14 cellular contexts compared by ENCODE assay signal in the genomic region with DNA sequence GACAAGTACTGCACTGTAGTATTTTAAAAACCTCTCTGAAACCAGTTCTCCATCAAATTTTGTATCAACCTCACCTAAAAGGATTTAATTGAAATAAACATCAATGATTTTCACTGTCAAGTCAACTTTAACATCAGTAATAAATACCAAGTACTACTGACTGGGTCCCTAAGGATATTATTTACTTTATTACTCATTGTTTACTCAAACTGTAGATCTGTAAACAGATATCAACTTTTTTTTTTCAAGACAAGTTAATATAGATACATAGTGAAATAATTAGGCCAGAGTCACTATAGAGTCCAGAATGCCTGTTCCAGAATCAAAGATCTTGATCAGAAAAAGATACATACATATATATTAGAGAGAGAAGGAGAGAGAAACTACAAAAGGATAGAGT. TPM values are rescaled to one million over a fixed set of nuclear protein-coding genes. Genes with fewer than 3 reads are reported as not detected.
DNase-seq lines count a peak whose midpoint lies in the region; ATAC-seq and TF ChIP-seq lines count a peak whose summit lies in the region.
"Had no signal": no experiment of that assay in that cellular context is flagged by ENCODE, and none has a peak within 500 bp of the region (broad histone marks: within the 10 kb centered on the region; RNA-seq: fewer than 3 reads in every experiment).

No MANE protein-coding gene starts in this region.

- peak overlapping the region; percentile 85 to 97 (median 91) for H3K4me3 Mint-ChIP-seq in CD4-positive, CD25-positive, alpha-beta regulatory T cell
- H3K4me3 Mint-ChIP-seq in GM23338, result peak overlapping the region; percentile 90; the same call in 2 of the 3 replicates
- H3K4me3 Mint-ChIP-seq in activated naive CD8-positive, alpha-beta T cell treated with anti-CD3 and anti-CD28 coated beads, Interleukin-2, amount 10 ng/mL, durations not matched to agents 7 days and 5 days, result peak overlapping the region; percentile 90
- peak overlapping the region; percentile 92 for H3K4me3 Mint-ChIP-seq in natural killer cell

- ATAC-seq in CD4-positive, CD25-positive, alpha-beta regulatory T cell (ENCODE audit: low read depth in 2 of 2), result no peak
- no peak for ATAC-seq in GM23338
- ATAC-seq in activated naive CD8-positive, alpha-beta T cell treated with anti-CD3 and anti-CD28 coated beads, Interleukin-2, amount 10 ng/mL, durations not matched to agents 7 days and 5 days (ENCODE audit: low read depth), result no peak
- ATAC-seq in natural killer cell, result no peak
- no peak for ATAC-seq in HG02973 (IDR thresholded peaks at IDR 0.05; ENCODE audit: unreplicated experiment)
- ATAC-seq: heart left ventricle, lower lobe of right lung, right cardiac atrium had no signal

- no peaks in the 10 kb centered on the region for H3K36me3 ChIP-seq in CD4-positive, CD25-positive, alpha-beta regulatory T cell (ENCODE audit: control insufficient read depth, insufficient read depth, low read length)
- no peaks in the 10 kb centered on the region for H3K36me3 ChIP-seq in GM23338 (ENCODE audit: insufficient read depth)
- H3K36me3 ChIP-seq: heart left ventricle, lower lobe of right lung had no signal

- peaks cover 0 to 4% (median 0%) of the 10 kb centered on the region in 7 donors for H3K9me3 Mint-ChIP-seq in CD4-positive, CD25-positive, alpha-beta regulatory T cell
- H3K9me3 Mint-ChIP-seq in GM23338, result peaks cover 14% of the 10 kb centered on the region
- H3K9me3 Mint-ChIP-seq in activated naive CD8-positive, alpha-beta T cell treated with anti-CD3 and anti-CD28 coated beads, Interleukin-2, amount 10 ng/mL, durations not matched to agents 7 days and 5 days, result peaks cover 6% of the 10 kb centered on the region
- H3K9me3 Mint-ChIP-seq in natural killer cell, result no peaks in the 10 kb centered on the region

- intact Hi-C loops in natural killer cell (cut with micrococcal nuclease), result no loop called here
- intact Hi-C loops in lower leg skin (cut with DNase I; ENCODE audit: low total_unique reads), result no loop called here

- no peak overlapping the region for H2AFZ ChIP-seq in GM23338

- H3K36me3 Mint-ChIP-seq in CD4-positive, CD25-positive, alpha-beta regulatory T cell, result no peaks in the 10 kb centered on the region
- H3K36me3 Mint-ChIP-seq in GM23338 (ENCODE audit: low read depth) (peaks cover 3% of the 10 kb centered on the region), natural killer cell (no peaks in the 10 kb centered on the region)
- H3K36me3 Mint-ChIP-seq in activated naive CD8-positive, alpha-beta T cell treated with anti-CD3 and anti-CD28 coated beads, Interleukin-2, amount 10 ng/mL, durations not matched to agents 7 days and 5 days, result peaks cover 2% of the 10 kb centered on the region

- peaks cover 17 to 36% (median 23%) of the 10 kb centered on the region in 4 donors for H3K4me1 Mint-ChIP-seq in CD4-positive, CD25-positive, alpha-beta regulatory T cell
- peaks cover 8% of the 10 kb centered on the region for H3K4me1 Mint-ChIP-seq in GM23338
- peaks cover 20% of the 10 kb centered on the region for H3K4me1 Mint-ChIP-seq in activated naive CD8-positive, alpha-beta T cell treated with anti-CD3 and anti-CD28 coated beads, Interleukin-2, amount 10 ng/mL, durations not matched to agents 7 days and 5 days
- H3K4me1 Mint-ChIP-seq in natural killer cell, result peaks cover 18% of the 10 kb centered on the region in 2 donors

- TF ChIP-seq POLR2A in lower leg skin (IDR thresholded peaks at IDR 0.05), result no peak

- peak overlapping the region in 1 of 3 donors; percentile 91 for H3K27ac Mint-ChIP-seq in CD4-positive, CD25-positive, alpha-beta regulatory T cell
- no peak overlapping the region for H3K27ac Mint-ChIP-seq in GM23338
- no peak overlapping the region for H3K27ac Mint-ChIP-seq in activated naive CD8-positive, alpha-beta T cell treated with anti-CD3 and anti-CD28 coated beads, Interleukin-2, amount 10 ng/mL, durations not matched to agents 7 days and 5 days
- peak overlapping the region; percentile 87 to 89 for H3K27ac Mint-ChIP-seq in natural killer cell

- no peak overlapping the region for H3K4me3 ChIP-seq in CD4-positive, CD25-positive, alpha-beta regulatory T cell (ENCODE audit: low read depth, low read length)
- H3K4me3 ChIP-seq in GM23338, result no peak overlapping the region
- H3K4me3 ChIP-seq in lower leg skin (ENCODE audit: low read depth, poor library complexity, severe bottlenecking), result no peak overlapping the region

- no peaks in the 10 kb centered on the region for H3K9me2 ChIP-seq in GM23338 (ENCODE audit: insufficient read depth)

- H3K27me3 Mint-ChIP-seq in CD4-positive, CD25-positive, alpha-beta regulatory T cell, result peaks cover 7% of the 10 kb centered on the region
- H3K27me3 Mint-ChIP-seq in GM23338 (ENCODE audit: insufficient read depth, low read depth, poor library complexity), result peaks cover 6% of the 10 kb centered on the region
- H3K27me3 Mint-ChIP-seq in activated naive CD8-positive, alpha-beta T cell treated with anti-CD3 and anti-CD28 coated beads, Interleukin-2, amount 10 ng/mL, durations not matched to agents 7 days and 5 days, result peaks cover 2% of the 10 kb centered on the region
- H3K27me3 Mint-ChIP-seq in natural killer cell (ENCODE audit: low read depth in 2 of 2), result peaks cover 2 to 7% of the 10 kb centered on the region in 2 donors

- no peak overlapping the region for H3K4me2 ChIP-seq in GM23338

- TF ChIP-seq CTCF in GM23338 (conservative IDR thresholded peaks at IDR 0.05; ENCODE audit: low read depth in 2 of 2) (no peak), natural killer cell (IDR thresholded peaks at IDR 0.05) (no peak), lower leg skin (IDR thresholded peaks at IDR 0.05) (no peak)

- no peaks in the 10 kb centered on the region for H3K79me2 ChIP-seq in GM23338 (replicated peaks; ENCODE audit: insufficient read depth)

- H4K20me1 ChIP-seq in GM23338 (replicated peaks; ENCODE audit: insufficient read depth), result no peaks in the 10 kb centered on the region

- H3K27me3 ChIP-seq in CD4-positive, CD25-positive, alpha-beta regulatory T cell (ENCODE audit: control insufficient read depth, insufficient read depth, low read length), result no peaks in the 10 kb centered on the region
- peaks cover 9% of the 10 kb centered on the region; the same call in 1 of the 2 replicates for H3K27me3 ChIP-seq in GM23338 (ENCODE audit: insufficient read depth)
- H3K27me3 ChIP-seq: heart left ventricle had no signal

- POLR2A ChIA-PET in activated naive CD8-positive, alpha-beta T cell treated with anti-CD3 and anti-CD28 coated beads, Interleukin-2, amount 10 ng/mL, durations not matched to agents 7 days and 5 days (lab: Charles Lee), result interaction anchor here (0.7 to 2.5 kb wide), 4 partner anchors 12 to 126 kb away, joined by 3 to 22 read pairs (median 4); no protein-coding TSS in a partner anchor

- H3K9me3 ChIP-seq in CD4-positive, CD25-positive, alpha-beta regulatory T cell (ENCODE audit: control insufficient read depth in 2 of 2, low read length in 2 of 2), result no peaks in the 10 kb centered on the region
- H3K9me3 ChIP-seq: heart left ventricle, lower lobe of right lung had no signal

- DNase-seq in CD4-positive, CD25-positive, alpha-beta regulatory T cell, result no peak
- no peak for DNase-seq in GM23338 (ENCODE audit: low spot score)
- DNase-seq in activated naive CD8-positive, alpha-beta T cell treated with anti-CD3 and anti-CD28 coated beads, Interleukin-2, amount 10 ng/mL, durations not matched to agents 7 days and 5 days, result no peak
- DNase-seq in natural killer cell, result no peak
- DNase-seq in lower leg skin (ENCODE audit: low spot score in 2 of 2), result no peak
- no peak for DNase-seq in C1 segment of cervical spinal cord (lab: John Stamatoyannopoulos, UW)
- DNase-seq in SHP77 (lab: John Stamatoyannopoulos, UW), result no peak
- DNase-seq: activated naive CD4-positive, alpha-beta T cell; heart left ventricle; lower lobe of right lung; NCI-H2081; OCI-M1; right cardiac atrium had no signal

- no peaks in the 10 kb centered on the region for H3F3A ChIP-seq in GM23338 (replicated peaks; ENCODE audit: low read depth)

- no peak overlapping the region for H3K27ac ChIP-seq in CD4-positive, CD25-positive, alpha-beta regulatory T cell (ENCODE audit: insufficient read depth, low read length, poor library complexity, severe bottlenecking)
- no peak overlapping the region for H3K27ac ChIP-seq in GM23338 (ENCODE audit: low read depth)

- H3K4me1 ChIP-seq in CD4-positive, CD25-positive, alpha-beta regulatory T cell (ENCODE audit: control insufficient read depth, insufficient read depth, low read length, poor library complexity, severe bottlenecking), result peaks cover 14% of the 10 kb centered on the region
- peaks cover 9% of the 10 kb centered on the region for H3K4me1 ChIP-seq in GM23338 (ENCODE audit: insufficient read depth)

RNA-seq across cellular contexts. Expression of gene RNF141, which starts 1.6 kb away (rescaled TPM):
- total RNA-seq in CD4-positive, CD25-positive, alpha-beta regulatory T cell, result 7.8 TPM
- 10 to 100 TPM; 16.8 to 22.5 (median 18.5) TPM for polyA plus RNA-seq in CD4-positive, CD25-positive, alpha-beta regulatory T cell
- total RNA-seq in GM23338 (2014; rRNA removed; shearing (Covaris generic)), result 26.5 and 26.9 TPM in 2 replicates
- 9.4 and 11.4 TPM in 2 replicates for polyA plus RNA-seq in GM23338 (2016; fragmentation: Nextera tagmentation; extraction: Ambion mirVana)
- 10 to 100 TPM; 13.6 to 13.8 TPM for total RNA-seq in activated naive CD8-positive, alpha-beta T cell treated with anti-CD3 and anti-CD28 coated beads, Interleukin-2, amount 10 ng/mL, durations not matched to agents 7 days and 5 days
- total RNA-seq in natural killer cell (10 to 100 TPM; 10.3 to 13.9 (median 11.7) TPM), lower leg skin (10 to 100 TPM; 70.6 to 74.9 (median 74.2) TPM)

RNA-seq across cellular contexts. Expression of gene LYVE1, which starts 29.1 kb away (rescaled TPM):
- total RNA-seq in CD4-positive, CD25-positive, alpha-beta regulatory T cell, result not detected
- polyA plus RNA-seq in CD4-positive, CD25-positive, alpha-beta regulatory T cell, result not detected
- 0.94 TPM in 1 of 2 replicates, not detected in the other for total RNA-seq in GM23338 (2014; rRNA removed; shearing (Covaris generic))
- polyA plus RNA-seq in GM23338 (2016; fragmentation: Nextera tagmentation; extraction: Ambion mirVana), result not detected in 2 replicates
- total RNA-seq in activated naive CD8-positive, alpha-beta T cell treated with anti-CD3 and anti-CD28 coated beads, Interleukin-2, amount 10 ng/mL, durations not matched to agents 7 days and 5 days, result not detected
- total RNA-seq in natural killer cell, result not detected
- total RNA-seq in lower leg skin, result 10 to 100 TPM; 14.3 to 29.0 (median 20.6) TPM

Comparison
In these comparisons a context has a peak if more than half of its experiments do, and no peak if none do; other contexts are left out.
1. H3K27ac Mint-ChIP-seq: peak in natural killer cell (2 of 2); none in GM23338 (single experiment) and activated naive CD8-positive, alpha-beta T cell treated with anti-CD3 and anti-CD28 coated beads, Interleukin-2, amount 10 ng/mL, durations not matched to agents 7 days and 5 days (single experiment).
2. Peak in every context shown above with its lines, with median percentiles within 50 percentile points of each other: H3K4me3 Mint-ChIP-seq.